ENCODE assay signal across 8 cellular contexts in genomic region chr14:64550539-64551333, GRCh38. TPM values are rescaled to one million over a fixed set of nuclear protein-coding genes. Genes with fewer than 3 reads are reported as not detected.
A peak's percentile ranks its signal among the peaks of the same experiment; 100 is the strongest.
DNase-seq lines count a peak whose midpoint lies in the region; ATAC-seq, FAIRE-seq and TF ChIP-seq lines count a peak whose summit lies in the region.

No MANE protein-coding gene starts in this region.

- TF ChIP-seq RAD21 in K562 (CRISPR knock-in tag; conservative IDR thresholded peaks at IDR 0.05 in 1 of 2, IDR thresholded peaks at IDR 0.05 in 1 of 2), result no peak

- DNase-seq in BE2C (no peak), HTR-8/SVneo (ENCODE audit: insufficient read length, low spot score) (no peak), K562 (ENCODE audit: extremely low read depth in 1 of 4, low spot score in 3 of 4) (no peak), mucosa of descending colon (no peak), ascending aorta (ENCODE audit: low spot score in 2 of 2) (no peak), germinal center (ENCODE audit: low spot score) (no peak)
- DNase-seq in stimulated activated naive CD4-positive, alpha-beta T cell treated with Interleukin-2 at 50 U/mL for 16 hours (lab: John Stamatoyannopoulos, UW), result no peak

- H3K4me1 ChIP-seq in BE2C (no peaks in the 10 kb centered on the region), K562 (replicated peaks in 1 of 2; ENCODE audit: control insufficient read depth in 2 of 2, insufficient read depth in 2 of 2, low read length in 2 of 2) (peaks cover 0 to 7% of the 10 kb centered on the region in 2 experiments; a peak in 1 of 5 replicates), mucosa of descending colon (ENCODE audit: low read depth) (peaks cover 15% of the 10 kb centered on the region), ascending aorta (peaks cover 0 to 9% of the 10 kb centered on the region in 2 donors)

- TF ChIP-seq POLR2A in K562 (conservative IDR thresholded peaks at IDR 0.05), result no peak

- in situ Hi-C loops in K562 (cut with MboI), result no loop called here

- peak; percentile 76 for FAIRE-seq in HTR-8/SVneo (lab: Jason Lieb, UNC)
- no peak for FAIRE-seq in K562 (lab: Jason Lieb, UNC)

- CTCF ChIA-PET in K562 (lab: Yijun Ruan, JAX; ENCODE audit: low intra/inter-chr PET ratio), result no interaction called here

- H3K36me3 ChIP-seq in BE2C, result no peaks in the 10 kb centered on the region
- no peaks in the 10 kb centered on the region for H3K36me3 ChIP-seq in K562 (ENCODE audit: control insufficient read depth, insufficient read depth, low read length)
- H3K36me3 ChIP-seq in mucosa of descending colon (ENCODE audit: low read depth), result no peaks in the 10 kb centered on the region
- H3K36me3 ChIP-seq in ascending aorta, result peaks cover 0 to 2% of the 10 kb centered on the region in 2 donors

- H3K9me1 ChIP-seq in K562 (ENCODE audit: control insufficient read depth, insufficient read depth, low read length), result no peaks in the 10 kb centered on the region

- H3K79me2 ChIP-seq in K562 (ENCODE audit: control insufficient read depth, insufficient read depth, low read length), result no peaks in the 10 kb centered on the region

- no peak overlapping the region for H3K4me2 ChIP-seq in K562 (ENCODE audit: insufficient read depth, low read length)

- H3K27ac ChIP-seq in K562 (ENCODE audit: extremely low read depth, low read depth, low read length), result no peak overlapping the region
- H3K27ac ChIP-seq in ascending aorta, result no peak overlapping the region

- POLR2A ChIA-PET in K562 (lab: Yijun Ruan, JAX), result interaction anchor here (0.7 to 1.1 kb wide), 2 partner anchors 29 to 47 kb away, joined by 3 read pairs; no protein-coding TSS in a partner anchor

- intact Hi-C loops in K562 (cut with micrococcal nuclease), result no loop called here
- intact Hi-C loops in mucosa of descending colon (cut with DNase I, micrococcal nuclease), result no loop called here
- intact Hi-C loops in ascending aorta (cut with DNase I), result no loop called here

- H4K20me1 ChIP-seq in K562 (replicated peaks; ENCODE audit: control insufficient read depth, insufficient read depth, low read length), result no peaks in the 10 kb centered on the region

- BruUV-seq in K562 (replicated peaks; lab: Mats Ljungman, UMichigan), result no TSS peak

- H2AFZ ChIP-seq in K562 (ENCODE audit: low read depth, low read length), result no peak overlapping the region

- H3K9ac ChIP-seq in K562 (ENCODE audit: insufficient read depth in 1 of 2, low read depth in 2 of 2, low read length in 2 of 2), result no peak overlapping the region

- ATAC-seq in K562 (no peak), mucosa of descending colon (peak; percentile 12), GM19452 (IDR thresholded peaks at IDR 0.05; ENCODE audit: unreplicated experiment) (no peak)

- H3K27me3 ChIP-seq in BE2C, result peaks cover 7% of the 10 kb centered on the region; the same call in 1 of the 2 replicates
- peaks cover 22 to 25% of the 10 kb centered on the region in 2 experiments for H3K27me3 ChIP-seq in K562 (ENCODE audit: control insufficient read depth in 2 of 2, insufficient read depth in 2 of 2, low read length in 2 of 2)
- H3K27me3 ChIP-seq in ascending aorta, result no peaks in the 10 kb centered on the region

- H3K9me3 ChIP-seq in BE2C (no peaks in the 10 kb centered on the region; the same call in 1 of the 2 replicates), K562 (replicated peaks; ENCODE audit: control insufficient read depth, insufficient read depth, low read depth, low read length) (no peaks in the 10 kb centered on the region), mucosa of descending colon (no peaks in the 10 kb centered on the region), ascending aorta (no peaks in the 10 kb centered on the region)

- no peak for TF ChIP-seq EP300 in K562 (IDR thresholded peaks at IDR 0.05; ENCODE audit: low read length)

- TF ChIP-seq CTCF in BE2C (IDR thresholded peaks at IDR 0.05; ENCODE audit: low read depth, low read length), result no peak
- TF ChIP-seq CTCF in K562 (IDR thresholded peaks at IDR 0.05 in 2 of 3, conservative IDR thresholded peaks at IDR 0.05 in 1 of 3; ENCODE audit: insufficient read depth in 2 of 3, low read depth in 1 of 3, low read length in 3 of 3), result no peak
- TF ChIP-seq CTCF in mucosa of descending colon (IDR thresholded peaks at IDR 0.05), result no peak
- TF ChIP-seq CTCF in ascending aorta (IDR thresholded peaks at IDR 0.05), result no peak

- 4% methylated on average over 9 of the region's 9 CpGs for WGBS in K562 (ENCODE audit: insufficient coverage, low coverage, missing lambda C conversion rate)

- peak overlapping the region; percentile 55; the same call in 1 of the 2 replicates for H3K4me3 ChIP-seq in BE2C (ENCODE audit: low read depth, low read length)
- H3K4me3 ChIP-seq in K562, result no peak overlapping the region
- H3K4me3 ChIP-seq in mucosa of descending colon, result no peak overlapping the region
- H3K4me3 ChIP-seq in ascending aorta, result no peak overlapping the region

RNA-seq across cellular contexts. Expression of gene PPP1R36, which starts 1.0 kb away (rescaled TPM):
- 1.2 TPM for polyA plus RNA-seq in BE2C (2012; ENCODE audit: insufficient read depth, insufficient read length, low read depth)
- not detected in 2 replicates for total RNA-seq in K562 (2011; cell fraction: chromatin; rRNA removed; ENCODE audit: low replicate concordance)
- not detected in 2 replicates for total RNA-seq in K562 (2011; cell fraction: nucleolus; rRNA removed)
- total RNA-seq in K562 (2011; cell fraction: nucleoplasm; rRNA removed), result not detected in 2 replicates
- total RNA-seq in K562 (2014; rRNA removed) (not detected in 2 replicates), K562 (2014; rRNA removed; fragmentation: Illumina TruSeq; extraction: Trizol) (not detected in 2 replicates), K562 (2015; rRNA removed; fragmentation: Illumina TruSeq; extraction: Trizol) (0.29 TPM in 1 of 2 replicates, not detected in the other), K562 (2021) (not detected in 2 replicates), mucosa of descending colon (10 to 100 TPM in 1 of 3 donors, 1 to 10 TPM in 2; 1.8 to 10.4 (median 7.6) TPM), ascending aorta (not detected)
- polyA plus RNA-seq in K562 (2011; rRNA removed) (not detected in 2 replicates), K562 (2014; fragmentation: Illumina TruSeq; extraction: Trizol) (not detected in 2 replicates), K562 (2014; fragmentation: Nextera tagmentation; extraction: Ambion mirVana) (not detected), K562 (2014; rRNA removed) (not detected in 2 replicates)
- not detected in 2 replicates for polyA plus RNA-seq in K562 (2011; cell fraction: cytosol; rRNA removed)
- polyA plus RNA-seq in K562 (2011; cell fraction: nucleus; rRNA removed), result not detected in 2 replicates
- polyA plus RNA-seq in K562 (2012), result not detected in 2 replicates
- polyA minus RNA-seq in K562 (2011; rRNA and poly(A)+ RNA removed), result not detected in 2 replicates
- polyA minus RNA-seq in K562 (2011; cell fraction: cytosol; rRNA and poly(A)+ RNA removed), result not detected in 2 replicates
- not detected in 2 replicates for polyA minus RNA-seq in K562 (2011; cell fraction: nucleus; rRNA and poly(A)+ RNA removed)

RNA-seq across cellular contexts. Expression of gene HSPA2, which starts 10.2 kb away (rescaled TPM):
- 3.4 TPM for polyA plus RNA-seq in BE2C (2012; ENCODE audit: insufficient read depth, insufficient read length, low read depth)
- not detected in 2 replicates for total RNA-seq in K562 (2011; cell fraction: chromatin; rRNA removed; ENCODE audit: low replicate concordance)
- total RNA-seq in K562 (2011; cell fraction: nucleolus; rRNA removed), result not detected in 2 replicates
- not detected in 2 replicates for total RNA-seq in K562 (2011; cell fraction: nucleoplasm; rRNA removed)
- not detected in 2 replicates for total RNA-seq in K562 (2014; rRNA removed)
- total RNA-seq in K562 (2014; rRNA removed; fragmentation: Illumina TruSeq; extraction: Trizol), result not detected in 2 replicates
- total RNA-seq in K562 (2015; rRNA removed; fragmentation: Illumina TruSeq; extraction: Trizol), result not detected in 2 replicates
- total RNA-seq in K562 (2021), result 0.16 TPM in 1 of 2 replicates, not detected in the other
- polyA plus RNA-seq in K562 (2011; rRNA removed), result not detected in 2 replicates
- polyA plus RNA-seq in K562 (2011; cell fraction: cytosol; rRNA removed), result not detected in 2 replicates
- not detected in 2 replicates for polyA plus RNA-seq in K562 (2011; cell fraction: nucleus; rRNA removed)
- not detected in 2 replicates for polyA plus RNA-seq in K562 (2012)
- not detected in 2 replicates for polyA plus RNA-seq in K562 (2014; fragmentation: Illumina TruSeq; extraction: Trizol)
- not detected for polyA plus RNA-seq in K562 (2014; fragmentation: Nextera tagmentation; extraction: Ambion mirVana)
- not detected in 2 replicates for polyA plus RNA-seq in K562 (2014; rRNA removed)
- not detected in 2 replicates for polyA minus RNA-seq in K562 (2011; rRNA and poly(A)+ RNA removed)
- not detected in 2 replicates for polyA minus RNA-seq in K562 (2011; cell fraction: cytosol; rRNA and poly(A)+ RNA removed)
- not detected in 2 replicates for polyA minus RNA-seq in K562 (2011; cell fraction: nucleus; rRNA and poly(A)+ RNA removed)
- 10 to 100 TPM; 28.3 to 99.5 (median 58.2) TPM for total RNA-seq in mucosa of descending colon
- total RNA-seq in ascending aorta, result 22.9 TPM

RNA-seq across cellular contexts. Expression of gene ZBTB1, which starts 46.2 kb away (rescaled TPM):
- polyA plus RNA-seq in BE2C (2012; ENCODE audit: insufficient read depth, insufficient read length, low read depth), result 19.4 TPM
- total RNA-seq in K562 (2011; cell fraction: chromatin; rRNA removed; ENCODE audit: low replicate concordance), result 7.3 and 17.6 TPM in 2 replicates
- total RNA-seq in K562 (2011; cell fraction: nucleolus; rRNA removed), result 5.0 and 5.1 TPM in 2 replicates
- total RNA-seq in K562 (2011; cell fraction: nucleoplasm; rRNA removed), result 7.1 and 7.3 TPM in 2 replicates
- total RNA-seq in K562 (2014; rRNA removed) (4.9 and 5.3 TPM in 2 replicates), K562 (2014; rRNA removed; fragmentation: Illumina TruSeq; extraction: Trizol) (9.9 and 10.1 TPM in 2 replicates), K562 (2015; rRNA removed; fragmentation: Illumina TruSeq; extraction: Trizol) (11.6 and 12.2 TPM in 2 replicates), K562 (2021) (8.1 and 9.4 TPM in 2 replicates), mucosa of descending colon (10 to 100 TPM; 26.5 to 40.9 (median 33.0) TPM), ascending aorta (57.0 TPM)
- polyA plus RNA-seq in K562 (2011; rRNA removed) (16.5 and 17.7 TPM in 2 replicates), K562 (2014; fragmentation: Illumina TruSeq; extraction: Trizol) (7.2 and 8.1 TPM in 2 replicates), K562 (2014; fragmentation: Nextera tagmentation; extraction: Ambion mirVana) (1 to 10 TPM; 2.3 to 2.7 TPM), K562 (2014; rRNA removed) (9.0 and 10.3 TPM in 2 replicates)
- polyA plus RNA-seq in K562 (2011; cell fraction: cytosol; rRNA removed), result 4.7 and 10.0 TPM in 2 replicates
- 14.6 and 23.1 TPM in 2 replicates for polyA plus RNA-seq in K562 (2011; cell fraction: nucleus; rRNA removed)
- 8.0 and 12.8 TPM in 2 replicates for polyA plus RNA-seq in K562 (2012)
- 10.6 and 13.3 TPM in 2 replicates for polyA minus RNA-seq in K562 (2011; rRNA and poly(A)+ RNA removed)
- polyA minus RNA-seq in K562 (2011; cell fraction: cytosol; rRNA and poly(A)+ RNA removed), result 6.1 and 7.3 TPM in 2 replicates
- 5.9 and 10.3 TPM in 2 replicates for polyA minus RNA-seq in K562 (2011; cell fraction: nucleus; rRNA and poly(A)+ RNA removed)

RNA-seq across cellular contexts. Expression of gene ZBTB25, which starts 47.1 kb away (rescaled TPM):
- polyA plus RNA-seq in BE2C (2012; ENCODE audit: insufficient read depth, insufficient read length, low read depth), result 4.6 TPM
- 6.4 and 12.4 TPM in 2 replicates for total RNA-seq in K562 (2011; cell fraction: chromatin; rRNA removed; ENCODE audit: low replicate concordance)
- total RNA-seq in K562 (2011; cell fraction: nucleolus; rRNA removed), result 2.8 and 3.9 TPM in 2 replicates
- 6.5 and 8.2 TPM in 2 replicates for total RNA-seq in K562 (2011; cell fraction: nucleoplasm; rRNA removed)
- total RNA-seq in K562 (2014; rRNA removed) (1.3 TPM in 2 replicates), K562 (2014; rRNA removed; fragmentation: Illumina TruSeq; extraction: Trizol) (2.5 and 3.3 TPM in 2 replicates), K562 (2015; rRNA removed; fragmentation: Illumina TruSeq; extraction: Trizol) (2.6 and 2.8 TPM in 2 replicates), K562 (2021) (2.5 and 2.6 TPM in 2 replicates), mucosa of descending colon (10 to 100 TPM in 1 of 3 donors, 1 to 10 TPM in 2; 6.1 to 14.4 (median 7.2) TPM), ascending aorta (2.9 TPM)
- polyA plus RNA-seq in K562 (2011; rRNA removed) (3.9 and 5.6 TPM in 2 replicates), K562 (2014; fragmentation: Illumina TruSeq; extraction: Trizol) (1.7 and 2.3 TPM in 2 replicates), K562 (2014; fragmentation: Nextera tagmentation; extraction: Ambion mirVana) (under 1 TPM; 0.61 to 0.92 TPM), K562 (2014; rRNA removed) (0.99 and 2.1 TPM in 2 replicates)
- polyA plus RNA-seq in K562 (2011; cell fraction: cytosol; rRNA removed), result 1.6 and 2.6 TPM in 2 replicates
- polyA plus RNA-seq in K562 (2011; cell fraction: nucleus; rRNA removed), result 7.0 and 8.0 TPM in 2 replicates
- 1.3 and 2.5 TPM in 2 replicates for polyA plus RNA-seq in K562 (2012)
- 6.0 and 6.6 TPM in 2 replicates for polyA minus RNA-seq in K562 (2011; rRNA and poly(A)+ RNA removed)
- polyA minus RNA-seq in K562 (2011; cell fraction: cytosol; rRNA and poly(A)+ RNA removed), result 2.8 and 3.7 TPM in 2 replicates
- 4.7 and 6.7 TPM in 2 replicates for polyA minus RNA-seq in K562 (2011; cell fraction: nucleus; rRNA and poly(A)+ RNA removed)

Comparison
In these comparisons a context has a peak if more than half of its experiments do, and no peak if none do; other contexts are left out.
1. RNA of gene HSPA2, which starts 10.2 kb away (total RNA-seq): 28.3 to 99.5 TPM in mucosa of descending colon and 22.9 TPM in ascending aorta (single experiment); 0.16 TPM in K562; every median in the first group is over 10 times any median in the second.